ENCODE assay signal across 8 cellular contexts in the genomic region with DNA sequence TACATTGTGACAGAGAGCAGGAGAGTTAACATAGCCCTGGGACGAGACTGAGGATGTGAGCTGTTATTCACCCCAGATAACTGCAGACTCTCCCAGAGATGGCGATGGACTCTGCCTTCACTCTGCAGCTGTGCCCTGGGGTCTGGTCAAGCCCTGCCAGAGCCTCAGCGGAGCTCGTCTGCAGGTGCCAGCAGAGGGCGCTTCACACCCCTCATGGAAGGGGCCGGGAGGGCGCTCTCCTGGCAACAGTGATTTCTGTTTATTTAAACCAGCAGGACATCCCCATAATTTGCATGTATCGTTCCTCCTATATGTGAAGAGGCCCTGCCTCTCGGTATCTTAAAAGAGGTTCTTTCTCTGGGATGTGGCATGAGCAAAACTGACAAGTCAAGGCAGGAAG.
DNase-seq lines count a peak whose midpoint lies in the region; ATAC-seq, FAIRE-seq and TF ChIP-seq lines count a peak whose summit lies in the region.
"Not testable (repeated sequence)": the region's sequence is repeated elsewhere in the genome, so short reads cannot be mapped to it uniquely, and the experiment has no call there.

No MANE protein-coding gene starts in this region.

- intact Hi-C loops in OCI-LY7 (cut with micrococcal nuclease; ENCODE audit: unreplicated experiment); endothelial cell of umbilical vein (cut with micrococcal nuclease): not testable (repeated sequence)

- not testable (repeated sequence) for H4K20me1 ChIP-seq in OCI-LY7 (ENCODE audit: insufficient read depth, low read length); endothelial cell of umbilical vein (replicated peaks; ENCODE audit: control insufficient read depth, extremely low read depth, insufficient read depth, low read length)

- dilution Hi-C loops in endothelial cell of umbilical vein (cut with MboI; ENCODE audit: extremely low pct_ligation_motif_present, low sequenced_read_pairs), result not testable (repeated sequence)

- H3K4me2 ChIP-seq in OCI-LY7 (ENCODE audit: low read length); endothelial cell of umbilical vein (ENCODE audit: insufficient read depth, low read length): not testable (repeated sequence)

- TF ChIP-seq CTCF in GM12864 (IDR thresholded peaks at IDR 0.05; ENCODE audit: low read depth, low read length, missing control alignments) (peak; percentile 14), OCI-LY7 (conservative IDR thresholded peaks at IDR 0.05; ENCODE audit: low read length) (peak; percentile 54)
- TF ChIP-seq CTCF in endothelial cell of umbilical vein (IDR thresholded peaks at IDR 0.05; ENCODE audit: extremely low read depth in 1 of 2, insufficient read depth in 1 of 2, low read depth in 1 of 2, low read length in 2 of 2), result not testable (repeated sequence)

- H3K9me1 ChIP-seq in endothelial cell of umbilical vein (replicated peaks; ENCODE audit: control insufficient read depth, extremely low read depth, insufficient read depth, low read length), result not testable (repeated sequence)

- not testable (repeated sequence) for H3K27me3 ChIP-seq in endothelial cell of umbilical vein (ENCODE audit: control insufficient read depth in 2 of 2, insufficient read depth in 2 of 2, low read length in 2 of 2)

- not testable (repeated sequence) for H3K27ac ChIP-seq in OCI-LY7 (ENCODE audit: low read depth, low read length, poor library complexity, severe bottlenecking); endothelial cell of umbilical vein (ENCODE audit: insufficient read depth, low read depth, low read length)

- ATAC-seq in GM18867 (IDR thresholded peaks at IDR 0.05; ENCODE audit: unreplicated experiment) (peak; percentile 75), GM21576 (IDR thresholded peaks at IDR 0.05; ENCODE audit: unreplicated experiment) (peak; percentile 67), HG02763 (IDR thresholded peaks at IDR 0.05; ENCODE audit: unreplicated experiment) (peak; percentile 53), HG03432 (IDR thresholded peaks at IDR 0.05; ENCODE audit: unreplicated experiment) (peak; percentile 71)
- peak; percentile 50 for ATAC-seq in stimulated activated memory B cell treated with anti-CD40 and anti-IgM and Interleukin-4, amounts not matched to agents 10 μg/mL and 1 μg/mL and 100 μg/mL, for 72 hours

- H3K4me1 ChIP-seq in OCI-LY7 (ENCODE audit: insufficient read depth, low read length, poor library complexity, severe bottlenecking); endothelial cell of umbilical vein (ENCODE audit: control insufficient read depth, extremely low read depth, insufficient read depth, low read length): not testable (repeated sequence)

- not testable (repeated sequence) for H3K4me3 ChIP-seq in GM12864 (ENCODE audit: low read depth, low read length); OCI-LY7 (ENCODE audit: low read depth, low read length, poor library complexity, severe bottlenecking); endothelial cell of umbilical vein (replicated peaks in 1 of 3; ENCODE audit: insufficient read depth in 1 of 3, low read depth in 1 of 3, low read length in 3 of 3)

- not testable (repeated sequence) for H3K27me3 Mint-ChIP-seq in stimulated activated memory B cell treated with anti-CD40 and anti-IgM and Interleukin-4, amounts not matched to agents 10 μg/mL and 1 μg/mL and 100 μg/mL, for 72 hours

- not testable (repeated sequence) for H3K9me2 ChIP-seq in OCI-LY7 (ENCODE audit: insufficient read depth, low read length)

- H3K9me3 ChIP-seq in OCI-LY7 (ENCODE audit: low read length); endothelial cell of umbilical vein (replicated peaks; ENCODE audit: control insufficient read depth, insufficient read depth, low read length): not testable (repeated sequence)

- H2AFZ ChIP-seq in OCI-LY7 (ENCODE audit: low read length); endothelial cell of umbilical vein (ENCODE audit: low read depth, low read length): not testable (repeated sequence)

- H3K4me1 Mint-ChIP-seq in stimulated activated memory B cell treated with anti-CD40 and anti-IgM and Interleukin-4, amounts not matched to agents 10 μg/mL and 1 μg/mL and 100 μg/mL, for 72 hours, result not testable (repeated sequence)

- not testable (repeated sequence) for H3K27ac Mint-ChIP-seq in stimulated activated memory B cell treated with anti-CD40 and anti-IgM and Interleukin-4, amounts not matched to agents 10 μg/mL and 1 μg/mL and 100 μg/mL, for 72 hours

- H3K9ac ChIP-seq in endothelial cell of umbilical vein (replicated peaks; ENCODE audit: extremely low read depth, insufficient read depth, low read length), result not testable (repeated sequence)

- CTCF ChIA-PET in OCI-LY7 (lab: Charles Lee; ENCODE audit: unreplicated experiment); endothelial cell of umbilical vein (lab: Charles Lee): not testable (repeated sequence)

- not testable (repeated sequence) for DNase-seq in GM12864 (ENCODE audit: low read depth); OCI-LY7 (ENCODE audit: low spot score); endothelial cell of umbilical vein (ENCODE audit: low read depth, low spot score)

- POLR2A ChIA-PET in OCI-LY7 (lab: Charles Lee); endothelial cell of umbilical vein (lab: Charles Lee): not testable (repeated sequence)

- H3K36me3 ChIP-seq in OCI-LY7 (ENCODE audit: insufficient read depth, low read length); endothelial cell of umbilical vein (ENCODE audit: control insufficient read depth in 2 of 2, extremely low read depth in 1 of 2, insufficient read depth in 2 of 2, low read length in 2 of 2): not testable (repeated sequence)

- H3K36me3 Mint-ChIP-seq in stimulated activated memory B cell treated with anti-CD40 and anti-IgM and Interleukin-4, amounts not matched to agents 10 μg/mL and 1 μg/mL and 100 μg/mL, for 72 hours, result not testable (repeated sequence)

- BruUV-seq in OCI-LY7 (replicated peaks; lab: Mats Ljungman, UMichigan); endothelial cell of umbilical vein (replicated peaks; lab: Mats Ljungman, UMichigan): not testable (repeated sequence)

- H3K79me2 ChIP-seq in OCI-LY7 (ENCODE audit: insufficient read depth, low read depth, low read length); endothelial cell of umbilical vein (ENCODE audit: control insufficient read depth, insufficient read depth, low read length): not testable (repeated sequence)

- H3K4me3 Mint-ChIP-seq in stimulated activated memory B cell treated with anti-CD40 and anti-IgM and Interleukin-4, amounts not matched to agents 10 μg/mL and 1 μg/mL and 100 μg/mL, for 72 hours, result not testable (repeated sequence)

- peak; percentile 55 for FAIRE-seq in endothelial cell of umbilical vein (lab: Jason Lieb, UNC)

- not testable (repeated sequence) for H3K9me3 Mint-ChIP-seq in stimulated activated memory B cell treated with anti-CD40 and anti-IgM and Interleukin-4, amounts not matched to agents 10 μg/mL and 1 μg/mL and 100 μg/mL, for 72 hours

- TF ChIP-seq POLR2A in endothelial cell of umbilical vein (IDR thresholded peaks at IDR 0.05; ENCODE audit: low read depth, low read length), result not testable (repeated sequence)
